ENCODE assay signal across 9 cellular contexts in the genomic region with DNA sequence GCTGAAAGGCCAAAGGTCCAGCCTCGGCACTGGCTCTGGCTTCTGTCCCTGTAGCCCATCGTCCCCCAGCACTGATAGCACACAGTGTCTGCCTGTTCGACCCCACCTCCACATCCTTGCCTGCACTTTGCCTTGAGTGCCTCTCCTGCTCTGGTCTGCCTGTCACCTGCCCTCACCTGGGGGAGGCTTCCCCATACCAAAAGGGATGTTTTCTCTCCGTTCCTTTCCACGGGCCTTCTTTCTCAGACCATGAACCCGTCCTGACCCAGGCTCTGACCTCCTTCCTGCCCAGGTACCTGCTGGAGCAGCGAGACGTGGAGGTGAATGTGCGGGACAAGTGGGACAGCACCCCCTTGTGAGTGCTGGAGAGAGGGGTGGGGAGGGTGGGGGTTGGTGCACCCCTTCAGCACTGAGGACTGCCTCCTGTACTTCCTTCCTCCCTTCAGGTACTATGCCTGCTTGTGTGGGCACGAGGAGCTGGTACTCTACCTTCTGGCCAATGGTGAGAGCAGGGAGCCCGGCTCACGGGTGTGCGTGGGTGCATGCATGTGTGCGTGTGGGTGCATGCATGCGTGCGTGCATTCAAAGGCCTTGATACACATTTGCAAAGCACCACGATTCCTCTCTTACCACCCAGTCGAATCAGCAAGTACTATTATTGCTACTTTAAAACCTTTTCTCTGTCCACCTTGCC. TPM values are rescaled to one million over a fixed set of nuclear protein-coding genes. Genes with fewer than 3 reads are reported as not detected.
DNase-seq lines count a peak whose midpoint lies in the region; ATAC-seq and TF ChIP-seq lines count a peak whose summit lies in the region.
"Had no signal": no experiment of that assay in that cellular context is flagged by ENCODE, and none has a peak within 500 bp of the region (broad histone marks: within the 10 kb centered on the region; RNA-seq: fewer than 3 reads in every experiment).

No MANE protein-coding gene starts in this region.

- H4K20me1 ChIP-seq in OCI-LY3 (ENCODE audit: insufficient read depth, low read length), result no peaks in the 10 kb centered on the region

- TF ChIP-seq CTCF in AG04450 (IDR thresholded peaks at IDR 0.05; ENCODE audit: low read depth, low read length) (no peak), OCI-LY3 (IDR thresholded peaks at IDR 0.05; ENCODE audit: low read depth, low read length) (no peak), neural crest cell (conservative IDR thresholded peaks at IDR 0.05) (no peak)

- H3K36me3 Mint-ChIP-seq in effector memory CD8-positive, alpha-beta T cell (ENCODE audit: insufficient read depth), result peaks cover 22% of the 10 kb centered on the region
- H3K36me3 Mint-ChIP-seq in neural crest cell (ENCODE audit: low read depth), result peaks cover under 1% of the 10 kb centered on the region

- H3K4me1 Mint-ChIP-seq in effector memory CD8-positive, alpha-beta T cell (ENCODE audit: low read depth in 2 of 2), result peaks cover 29 to 39% of the 10 kb centered on the region in 2 donors
- H3K4me1 Mint-ChIP-seq in neural crest cell, result peaks cover 18% of the 10 kb centered on the region

- POLR2A ChIA-PET in AG04450 (lab: Yijun Ruan, JAX), result no interaction called here

- H3K9me3 ChIP-seq in AG04450 (ENCODE audit: control insufficient read depth, insufficient read depth, low read length), result no peaks in the 10 kb centered on the region; the same call in 1 of the 2 replicates
- H3K9me3 ChIP-seq in OCI-LY3 (ENCODE audit: insufficient read depth, low read length), result no peaks in the 10 kb centered on the region
- H3K9me3 ChIP-seq: transverse colon had no signal

- peak overlapping the region; percentile 72; the same call in 1 of the 2 replicates for H3K4me2 ChIP-seq in OCI-LY3 (ENCODE audit: low read length)

- H3K27ac ChIP-seq in AG04450 (ENCODE audit: low read depth, low read length) (no peak overlapping the region), OCI-LY3 (ENCODE audit: low read length) (no peak overlapping the region)

- ATAC-seq in effector memory CD8-positive, alpha-beta T cell (replicated peaks), result no peak

- H3K4me1 ChIP-seq in OCI-LY3 (ENCODE audit: low read length), result peaks cover 12% of the 10 kb centered on the region

- no peaks in the 10 kb centered on the region for H3K9me3 Mint-ChIP-seq in effector memory CD8-positive, alpha-beta T cell
- no peaks in the 10 kb centered on the region for H3K9me3 Mint-ChIP-seq in neural crest cell

- no peak overlapping the region for H2AFZ ChIP-seq in OCI-LY3 (ENCODE audit: low read depth, low read length)

- H3K4me3 Mint-ChIP-seq in effector memory CD8-positive, alpha-beta T cell, result peak overlapping the region; percentile 92 to 93
- H3K4me3 Mint-ChIP-seq in neural crest cell, result peak overlapping the region; percentile 89

- H3K4me3 ChIP-seq in AG04450 (ENCODE audit: low read depth, low read length) (peak overlapping the region; percentile 85), OCI-LY3 (ENCODE audit: low read length) (peak overlapping the region; percentile 97)

- no peaks in the 10 kb centered on the region for H3K27me3 Mint-ChIP-seq in effector memory CD8-positive, alpha-beta T cell
- H3K27me3 Mint-ChIP-seq in neural crest cell (ENCODE audit: low read depth), result peaks cover 14% of the 10 kb centered on the region

- no peak overlapping the region for H3K9ac ChIP-seq in OCI-LY3 (ENCODE audit: low read length)

- peaks cover 17% of the 10 kb centered on the region for H3K79me2 ChIP-seq in OCI-LY3 (ENCODE audit: low read length)

- DNase-seq in AG04450 (ENCODE audit: low read depth, low spot score) (no peak), neural crest cell (ENCODE audit: low read depth, low spot score) (no peak), NCI-H1105 treated with DMSO at 0.1 percent for 48 hours (lab: John Stamatoyannopoulos, UW) (no peak)
- no peak for DNase-seq in effector memory CD8-positive, alpha-beta T cell
- no peak for DNase-seq in NK-92 treated with Interleukin-12 subunit alpha and Interleukin-12 subunit beta, amount 100 ng/mL, for 24 hours (lab: John Stamatoyannopoulos, UW)
- no peak for DNase-seq in stimulated activated naive CD4-positive, alpha-beta T cell treated with Interleukin-2 at 50 U/mL for 16 hours (lab: John Stamatoyannopoulos, UW)
- no peak for DNase-seq in stimulated activated CD4-positive, alpha-beta T cell treated with anti-CD3 and anti-CD28 coated beads, Interleukin-1b, Interleukin-23, amount 100 ng/mL, for 48 hours

- H3K36me3 ChIP-seq in OCI-LY3 (replicated peaks; ENCODE audit: low read depth, low read length), result no peaks in the 10 kb centered on the region
- H3K36me3 ChIP-seq: transverse colon had no signal

- CTCF ChIA-PET in AG04450 (lab: Charles Lee), result no interaction called here

- H3K27ac Mint-ChIP-seq in effector memory CD8-positive, alpha-beta T cell, result peak overlapping the region; percentile 95
- no peak overlapping the region for H3K27ac Mint-ChIP-seq in neural crest cell (ENCODE audit: unreplicated experiment)

- no peaks in the 10 kb centered on the region for H3K27me3 ChIP-seq in AG04450 (ENCODE audit: control insufficient read depth, insufficient read depth, low read length)
- no peaks in the 10 kb centered on the region for H3K27me3 ChIP-seq in OCI-LY3 (ENCODE audit: low read depth, low read length)
- H3K27me3 ChIP-seq: transverse colon had no signal

RNA-seq across cellular contexts. Expression of a gene that starts 1.5 kb away (rescaled TPM):
- 15.5 and 19.5 TPM in 2 replicates for polyA plus RNA-seq in AG04450 (2011; rRNA removed)
- 22.1 and 30.5 TPM in 2 replicates for polyA minus RNA-seq in AG04450 (2011; rRNA and poly(A)+ RNA removed)
- 6.8 and 7.2 TPM in 2 replicates for total RNA-seq in neural crest cell

RNA-seq across cellular contexts. Expression of a gene that starts 45.3 kb away (rescaled TPM):
- polyA plus RNA-seq in AG04450 (2011; rRNA removed), result 1.5 and 1.9 TPM in 2 replicates
- 0.32 and 0.39 TPM in 2 replicates for polyA minus RNA-seq in AG04450 (2011; rRNA and poly(A)+ RNA removed)
- 70.8 and 74.0 TPM in 2 replicates for total RNA-seq in neural crest cell
